In genomic region chr11:57445075-57445400, GRCh38 we compare ENCODE assay signal across 1 cellular context.
TF ChIP-seq lines count a peak whose summit lies in the region.

No MANE protein-coding gene starts in this region.

TF ChIP-seq in HepG2, 621 proteins besides CTCF, POLR2A, EP300 and RAD21:
- 0 out of 2 replicates have a peak, but pooled peaks have one; percentile 19 for TF ChIP-seq ZMYM3 (CRISPR knock-in tag; IDR thresholded peaks at IDR 0.05)
- 0 out of 2 replicates have a peak, but pooled peaks have one; percentile 17 for TF ChIP-seq ZNF687 (CRISPR knock-in tag; IDR thresholded peaks at IDR 0.05)
- TF ChIP-seq ZBTB33 (CRISPR knock-in tag; IDR thresholded peaks at IDR 0.05): 0 out of 2 replicates have a peak, but pooled peaks have one; percentile 20
